ENCODE assay signal across 8 cellular contexts in genomic region chr1:7646981-7647901, GRCh38.
DNase-seq lines count a peak whose midpoint lies in the region; ATAC-seq and TF ChIP-seq lines count a peak whose summit lies in the region.

No MANE protein-coding gene starts in this region.

- H4K20me1 ChIP-seq in OCI-LY7 (ENCODE audit: insufficient read depth, low read length), result no peaks in the 10 kb centered on the region

- peak overlapping the region; percentile 90 for H3K18ac ChIP-seq in neuronal stem cell (ENCODE audit: low read length)

- H2AFZ ChIP-seq in OCI-LY7 (ENCODE audit: low read length) (no peak overlapping the region), neuronal stem cell (ENCODE audit: low read length) (no peak overlapping the region)

- no peak for TF ChIP-seq POLR2A in suprapubic skin (IDR thresholded peaks at IDR 0.05)

- no peak overlapping the region for H3K4me3 Mint-ChIP-seq in activated T-cell treated with anti-CD3 and anti-CD28 coated beads, Interleukin-2, amount 50 U/mL, for 24 hours

- no CpG with 5 or more reads among the region's 30 CpGs for WGBS in neuronal stem cell (ENCODE audit: extremely low coverage in 2 of 2, insufficient read length in 2 of 2, insufficient replicate concordance in 1 of 2), 2 donors
- 37% methylated on average over 23 of the region's 30 CpGs for WGBS in suprapubic skin

- peak overlapping the region; percentile 49 for H2AK5ac ChIP-seq in neuronal stem cell (ENCODE audit: low read depth, low read length)

- TF ChIP-seq CTCF in GM20000 (IDR thresholded peaks at IDR 0.05; ENCODE audit: extremely low read depth, missing control alignments) (peak; percentile 89), OCI-LY7 (conservative IDR thresholded peaks at IDR 0.05; ENCODE audit: low read length) (peak; percentile 96), suprapubic skin (IDR thresholded peaks at IDR 0.05) (peak; percentile 79 to 91)

- H3K27ac ChIP-seq in OCI-LY7 (ENCODE audit: low read depth, low read length, poor library complexity, severe bottlenecking) (no peak overlapping the region), neuronal stem cell (replicated peaks; ENCODE audit: low read length) (no peak overlapping the region), suprapubic skin (no peak overlapping the region)

- no peaks in the 10 kb centered on the region for H3K9me3 ChIP-seq in OCI-LY7 (ENCODE audit: low read length)
- H3K9me3 ChIP-seq in neuronal stem cell (replicated peaks in 1 of 2; ENCODE audit: control insufficient read depth in 2 of 2, insufficient read depth in 1 of 2, low read depth in 1 of 2, low read length in 2 of 2), result no peaks in the 10 kb centered on the region
- no peaks in the 10 kb centered on the region for H3K9me3 ChIP-seq in suprapubic skin

- H3K27ac Mint-ChIP-seq in activated T-cell treated with anti-CD3 and anti-CD28 coated beads, Interleukin-2, amount 50 U/mL, for 24 hours, result no peak overlapping the region

- no peaks in the 10 kb centered on the region for H3K9me2 ChIP-seq in OCI-LY7 (ENCODE audit: insufficient read depth, low read length)

- no peaks in the 10 kb centered on the region for H3K9me3 Mint-ChIP-seq in activated T-cell treated with anti-CD3 and anti-CD28 coated beads, Interleukin-2, amount 50 U/mL, for 24 hours

- no peak for TF ChIP-seq EP300 in suprapubic skin (IDR thresholded peaks at IDR 0.05)

- no peak overlapping the region for H2BK12ac ChIP-seq in neuronal stem cell (ENCODE audit: low read length)

- H3K4me2 ChIP-seq in OCI-LY7 (ENCODE audit: low read length), result no peak overlapping the region
- H3K4me2 ChIP-seq in neuronal stem cell (ENCODE audit: insufficient read depth, low read length, poor library complexity, severe bottlenecking), result no peak overlapping the region

- H3K23ac ChIP-seq in neuronal stem cell (ENCODE audit: low read depth, low read length, poor library complexity), result peak overlapping the region; percentile 3

- peak; percentile 94 for DNase-seq in AG20443 (ENCODE audit: low spot score)
- DNase-seq in GM20000 (ENCODE audit: low spot score), result peak; percentile 87
- DNase-seq in OCI-LY7 (ENCODE audit: low spot score), result peak; percentile 50
- DNase-seq in activated T-cell treated with anti-CD3 and anti-CD28 coated beads, Interleukin-2, amount 50 U/mL, for 24 hours, result peak; percentile 80
- peak; percentile 15 for DNase-seq in fibroblast of gingiva (ENCODE audit: low read depth)
- DNase-seq in neuronal stem cell (ENCODE audit: low spot score), result peak; percentile 59
- DNase-seq in suprapubic skin (ENCODE audit: low spot score in 2 of 2), result peak in 1 of 2 donors; percentile 77

- H3K36me3 Mint-ChIP-seq in activated T-cell treated with anti-CD3 and anti-CD28 coated beads, Interleukin-2, amount 50 U/mL, for 24 hours (ENCODE audit: low read depth), result no peaks in the 10 kb centered on the region

- H3K4ac ChIP-seq in neuronal stem cell (ENCODE audit: low read length), result no peak overlapping the region

- no peak overlapping the region for H4K8ac ChIP-seq in neuronal stem cell (ENCODE audit: low read depth, low read length)

- no peaks in the 10 kb centered on the region for H3K79me2 ChIP-seq in OCI-LY7 (ENCODE audit: insufficient read depth, low read depth, low read length)

- H3K4me1 Mint-ChIP-seq in activated T-cell treated with anti-CD3 and anti-CD28 coated beads, Interleukin-2, amount 50 U/mL, for 24 hours (ENCODE audit: low read depth), result no peaks in the 10 kb centered on the region

- H2BK120ac ChIP-seq in neuronal stem cell (ENCODE audit: low read depth, low read length), result no peak overlapping the region

- H3K27me3 ChIP-seq in neuronal stem cell (ENCODE audit: control insufficient read depth in 3 of 3, insufficient read depth in 3 of 3, low read depth in 1 of 3, low read length in 3 of 3), result peaks cover 0 to 28% (median 0%) of the 10 kb centered on the region in 3 experiments
- H3K27me3 ChIP-seq in suprapubic skin, result peaks cover 15% of the 10 kb centered on the region

- no TSS peak for BruUV-seq in OCI-LY7 (replicated peaks; lab: Mats Ljungman, UMichigan)

- H3K79me1 ChIP-seq in neuronal stem cell (ENCODE audit: low read depth, low read length), result no peaks in the 10 kb centered on the region

- ATAC-seq in HG02970 (IDR thresholded peaks at IDR 0.05; ENCODE audit: low FRiP score, unreplicated experiment), result no peak

- no peak overlapping the region for H3K14ac ChIP-seq in neuronal stem cell (ENCODE audit: low read length)

- no peaks in the 10 kb centered on the region for H3K4me1 ChIP-seq in OCI-LY7 (ENCODE audit: insufficient read depth, low read length, poor library complexity, severe bottlenecking)
- peaks cover 7 to 18% of the 10 kb centered on the region in 2 donors for H3K4me1 ChIP-seq in neuronal stem cell (ENCODE audit: control insufficient read depth in 2 of 2, insufficient read depth in 1 of 2, low read depth in 1 of 2, low read length in 2 of 2)
- H3K4me1 ChIP-seq in suprapubic skin, result peaks cover 3% of the 10 kb centered on the region

- H3K4me3 ChIP-seq in OCI-LY7 (ENCODE audit: low read depth, low read length, poor library complexity, severe bottlenecking) (no peak overlapping the region), neuronal stem cell (ENCODE audit: low read length in 2 of 2) (no peak overlapping the region), suprapubic skin (no peak overlapping the region)

- CTCF ChIA-PET in OCI-LY7 (lab: Charles Lee; ENCODE audit: unreplicated experiment), result no interaction called here

- H2BK15ac ChIP-seq in neuronal stem cell (ENCODE audit: low read length), result no peak overlapping the region

- H3K36me3 ChIP-seq in OCI-LY7 (ENCODE audit: insufficient read depth, low read length) (no peaks in the 10 kb centered on the region), neuronal stem cell (replicated peaks in 1 of 2; ENCODE audit: control insufficient read depth in 2 of 2, insufficient read depth in 2 of 2, low read length in 2 of 2) (no peaks in the 10 kb centered on the region), suprapubic skin (no peaks in the 10 kb centered on the region)

- no peaks in the 10 kb centered on the region for H3K27me3 Mint-ChIP-seq in activated T-cell treated with anti-CD3 and anti-CD28 coated beads, Interleukin-2, amount 50 U/mL, for 24 hours

- H4K91ac ChIP-seq in neuronal stem cell (ENCODE audit: low read depth, low read length, poor library complexity), result no peak overlapping the region

- POLR2A ChIA-PET in OCI-LY7 (lab: Charles Lee), result no interaction called here

- H2BK5ac ChIP-seq in neuronal stem cell (ENCODE audit: low read length), result no peak overlapping the region

- intact Hi-C loops in OCI-LY7 (cut with micrococcal nuclease; ENCODE audit: unreplicated experiment), result loop anchor here (2.0 kb wide), 1 partner anchor 604 kb away; no protein-coding TSS in a partner anchor

- no peak overlapping the region for H3K9ac ChIP-seq in neuronal stem cell (ENCODE audit: low read depth, low read length, poor library complexity)
